ENCODE assay signal across 25 cellular contexts in the genomic region with DNA sequence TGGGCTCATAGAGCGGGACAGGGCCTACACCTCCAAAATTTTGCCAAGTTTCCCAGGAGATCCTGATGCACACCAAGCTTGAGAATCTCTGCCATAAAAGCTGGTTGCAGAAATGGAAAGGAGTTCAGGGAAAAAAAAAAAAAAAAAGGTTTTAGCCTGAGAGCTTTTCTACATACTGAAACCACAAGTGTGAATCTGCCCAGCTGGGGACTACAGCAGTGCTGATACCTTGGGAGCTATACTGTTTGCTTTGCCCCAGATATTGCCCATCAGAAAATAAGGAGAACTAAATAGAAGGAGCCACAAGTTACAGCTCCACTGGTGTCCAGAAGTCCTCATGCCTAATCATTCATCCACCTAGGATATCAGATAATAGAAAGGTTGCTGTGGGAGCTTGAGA. TPM values are rescaled to one million over a fixed set of nuclear protein-coding genes. Genes with fewer than 3 reads are reported as not detected.
"Had no signal": no experiment of that assay in that cellular context is flagged by ENCODE, and none has a peak within 500 bp of the region (broad histone marks: within the 10 kb centered on the region; RNA-seq: fewer than 3 reads in every experiment).

No MANE protein-coding gene starts in this region.

- H3K27me3 ChIP-seq: left lung, pancreas, spleen, suprapubic skin, tibial artery, upper lobe of right lung had no signal

- H3K4me3 ChIP-seq: left lung, lower lobe of right lung, pancreas, prostate gland, skin epidermis, spleen, suprapubic skin, thoracic aorta, tibial artery, upper lobe of right lung had no signal

- H3K4me1 ChIP-seq: left lung, pancreas, prostate gland, spleen, upper lobe of right lung had no signal

- H3K36me3 ChIP-seq: left lung, lower lobe of right lung, pancreas, prostate gland, spleen, suprapubic skin, thoracic aorta, tibial artery, upper lobe of right lung had no signal

- ATAC-seq: left colon; left lung; lower lobe of right lung; naive thymus-derived CD8-positive, alpha-beta T cell; pancreas; right cardiac atrium; sciatic nerve; stimulated activated effector memory CD8-positive, alpha-beta T cell treated with anti-CD3 and anti-CD28 coated beads, Interleukin-12 subunit alpha, Interleukin-12 subunit beta, amount 100 ng/mL, for 72 hours; upper lobe of right lung had no signal

- H3K27ac ChIP-seq: left lung, lower lobe of right lung, pancreas, prostate gland, spleen, suprapubic skin, thoracic aorta, tibial artery, upper lobe of right lung had no signal

- DNase-seq: hypothalamus; immature natural killer cell; kidney; left colon; left lung; lower lobe of right lung; mammary epithelial cell; naive thymus-derived CD8-positive, alpha-beta T cell; nucleus accumbens; pancreas; posterior cingulate gyrus; retina; right cardiac atrium; spleen; stimulated activated CD4-positive, alpha-beta T cell treated with anti-CD3 and anti-CD28 coated beads, Interleukin-4, amount 100 ng/mL, for 24 hours; stimulated activated naive CD4-positive, alpha-beta T cell; tibial artery; trophoblast cell; upper lobe of right lung had no signal

- H3K9me3 ChIP-seq: left lung, lower lobe of right lung, pancreas, prostate gland, spleen, suprapubic skin, thoracic aorta, tibial artery, upper lobe of right lung had no signal

RNA-seq across cellular contexts. Expression of gene NCKAP5, which starts 38.4 kb away (rescaled TPM):
- total RNA-seq: naive thymus-derived CD8-positive, alpha-beta T cell had no signal
- polyA plus RNA-seq: immature natural killer cell; naive thymus-derived CD8-positive, alpha-beta T cell had no signal
